In genomic region chr9:6655036-6655435, GRCh38 we compare ENCODE assay signal across 10 cellular contexts. TPM values are rescaled to one million over a fixed set of nuclear protein-coding genes. Genes with fewer than 3 reads are reported as not detected.
DNase-seq lines count a peak whose midpoint lies in the region; ATAC-seq and TF ChIP-seq lines count a peak whose summit lies in the region.
"Had no signal": no experiment of that assay in that cellular context is flagged by ENCODE, and none has a peak within 500 bp of the region (broad histone marks: within the 10 kb centered on the region; RNA-seq: fewer than 3 reads in every experiment).

No MANE protein-coding gene starts in this region.

- peak overlapping the region; percentile 7; the same call in 1 of the 2 replicates for H3K9ac ChIP-seq in MM.1S (ENCODE audit: low read length)

- H3K36me3 ChIP-seq in MM.1S (replicated peaks; ENCODE audit: insufficient read depth, low read length) = no peaks in the 10 kb centered on the region

- TF ChIP-seq CTCF in GM10266 (IDR thresholded peaks at IDR 0.05; ENCODE audit: control insufficient read depth, insufficient read depth, low read depth, missing control alignments) (no peak), MM.1S (IDR thresholded peaks at IDR 0.05; ENCODE audit: low read length) (no peak), GM13976 (IDR thresholded peaks at IDR 0.05; ENCODE audit: borderline replicate concordance, control extremely low read depth, extremely low read depth, insufficient read depth, missing control alignments) (no peak)

- H3K4me3 ChIP-seq in MM.1S (ENCODE audit: low read length) = peak overlapping the region; percentile 11

- peak overlapping the region; percentile 30 for H3K4me2 ChIP-seq in MM.1S (ENCODE audit: low read depth, low read length)

- no peak for TF ChIP-seq POLR2A in erythroblast (IDR thresholded peaks at IDR 0.05; ENCODE audit: low read length)

- intact Hi-C loops in activated naive CD4-positive, alpha-beta T cell treated with anti-CD3 and anti-CD28 coated beads for 36 hours (cut with micrococcal nuclease) = no loop called here

- peaks cover 13% of the 10 kb centered on the region for H3K27me3 Mint-ChIP-seq in activated naive CD4-positive, alpha-beta T cell treated with anti-CD3 and anti-CD28 coated beads for 36 hours (ENCODE audit: low read depth)

- H3K4me1 ChIP-seq in MM.1S (ENCODE audit: low read length) = peaks cover 14% of the 10 kb centered on the region

- no peaks in the 10 kb centered on the region for H3K9me3 Mint-ChIP-seq in activated naive CD4-positive, alpha-beta T cell treated with anti-CD3 and anti-CD28 coated beads for 36 hours

- DNase-seq in GM10266 (ENCODE audit: extremely low spot score) = peak; percentile 20
- DNase-seq in MM.1S = peak; percentile 86
- no peak for DNase-seq in activated naive CD4-positive, alpha-beta T cell treated with anti-CD3 and anti-CD28 coated beads for 36 hours
- no peak for DNase-seq in activated effector memory CD4-positive, alpha-beta T cell treated with Interleukin-2 at 50 U/mL for 16 hours
- DNase-seq in erythroblast (lab: John Stamatoyannopoulos, UW) = no peak
- DNase-seq in GM13976 (ENCODE audit: low spot score) = no peak
- DNase-seq: anterior cingulate cortex had no signal

- no peaks in the 10 kb centered on the region for H3K9me3 ChIP-seq in MM.1S (replicated peaks; ENCODE audit: insufficient read depth, low read length)

- peak overlapping the region; percentile 75; the same call in 1 of the 2 replicates for H3K27ac ChIP-seq in MM.1S (ENCODE audit: low read length)
- H3K27ac ChIP-seq: C4-2B had no signal

- no peak overlapping the region for H2AFZ ChIP-seq in MM.1S (ENCODE audit: low read length)

- no peaks in the 10 kb centered on the region for H3K36me3 Mint-ChIP-seq in activated naive CD4-positive, alpha-beta T cell treated with anti-CD3 and anti-CD28 coated beads for 36 hours (ENCODE audit: low read depth)

- no peaks in the 10 kb centered on the region for H3K4me1 Mint-ChIP-seq in activated naive CD4-positive, alpha-beta T cell treated with anti-CD3 and anti-CD28 coated beads for 36 hours (ENCODE audit: low read depth)

- ATAC-seq in GM19397 (IDR thresholded peaks at IDR 0.05; ENCODE audit: unreplicated experiment) = peak; percentile 91
- peak; percentile 70 for ATAC-seq in HG02970 (IDR thresholded peaks at IDR 0.05; ENCODE audit: low FRiP score, unreplicated experiment)

- CTCF ChIA-PET in activated naive CD4-positive, alpha-beta T cell treated with anti-CD3 and anti-CD28 coated beads for 36 hours (lab: Charles Lee) = interaction anchor here (1.0 kb wide), 1 partner anchor 12 kb away, joined by 3 read pairs; no protein-coding TSS in a partner anchor

- no peaks in the 10 kb centered on the region for H3K27me3 ChIP-seq in MM.1S (replicated peaks; ENCODE audit: insufficient read depth, low read length)

- in situ Hi-C loops in GM13976 (cut with MboI; ENCODE audit: low sequenced_read_pairs, unreplicated experiment) = no loop called here

- peaks cover 23% of the 10 kb centered on the region for H3F3A ChIP-seq in MM.1S (ENCODE audit: insufficient read depth, low read length)

- H3K9me2 ChIP-seq in MM.1S (replicated peaks; ENCODE audit: insufficient read depth, low read length) = no peaks in the 10 kb centered on the region

- no peak overlapping the region for H3K4me3 Mint-ChIP-seq in activated naive CD4-positive, alpha-beta T cell treated with anti-CD3 and anti-CD28 coated beads for 36 hours

- H3K79me2 ChIP-seq in MM.1S (ENCODE audit: low read length) = no peaks in the 10 kb centered on the region

- H4K20me1 ChIP-seq in MM.1S (ENCODE audit: insufficient read depth, low read length) = no peaks in the 10 kb centered on the region

- H3K27ac Mint-ChIP-seq in activated naive CD4-positive, alpha-beta T cell treated with anti-CD3 and anti-CD28 coated beads for 36 hours = no peak overlapping the region

RNA-seq across cellular contexts. Expression of gene GLDC, which starts 9.5 kb away (rescaled TPM):
- 1 to 10 TPM; 1.7 to 1.9 TPM for total RNA-seq in activated naive CD4-positive, alpha-beta T cell treated with anti-CD3 and anti-CD28 coated beads for 36 hours

Comparison
In these comparisons a context has a peak if more than half of its experiments do, and no peak if none do; other contexts are left out.
1. DNase-seq: peak in GM10266 (single experiment) and MM.1S (single experiment); none in activated naive CD4-positive, alpha-beta T cell treated with anti-CD3 and anti-CD28 coated beads for 36 hours (single experiment), activated effector memory CD4-positive, alpha-beta T cell treated with Interleukin-2 at 50 U/mL for 16 hours (single experiment), erythroblast (0 of 2) and GM13976 (single experiment).